In the genomic region with DNA sequence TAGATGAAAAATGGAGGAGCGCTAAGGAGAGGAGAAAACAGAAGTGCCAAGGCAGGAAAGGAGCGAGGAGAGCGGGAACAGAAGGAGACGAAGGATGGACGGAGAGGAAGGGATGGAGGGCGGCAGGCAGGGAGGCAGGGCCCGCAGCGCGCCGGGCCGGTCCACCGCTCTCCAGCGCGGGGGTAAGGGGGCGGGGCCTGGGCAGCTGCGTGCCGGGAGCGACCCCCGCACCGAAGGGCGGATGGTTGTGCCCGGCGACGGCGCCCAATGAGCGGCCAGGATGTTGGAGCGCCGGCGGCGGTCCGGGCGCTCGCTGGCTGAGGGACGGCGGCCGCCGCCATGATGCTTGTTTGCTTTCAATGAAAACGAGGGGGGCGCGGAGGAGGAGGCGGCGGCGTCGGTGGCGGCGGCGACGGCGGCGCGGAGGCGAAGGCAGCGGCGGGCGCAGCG, we compare ENCODE assay signal across 1 cellular context.
TF ChIP-seq lines count a peak whose summit lies in the region.

A gene (plus strand): TSS at position 320 of the 450 bp plus-strand sequence. CDS start 34,898 bp downstream, outside the sequence.

TF ChIP-seq in GM12878, 131 proteins besides CTCF, POLR2A, EP300 and RAD21 (continued from another document and continues in another):
- TF ChIP-seq, protein P1, sequence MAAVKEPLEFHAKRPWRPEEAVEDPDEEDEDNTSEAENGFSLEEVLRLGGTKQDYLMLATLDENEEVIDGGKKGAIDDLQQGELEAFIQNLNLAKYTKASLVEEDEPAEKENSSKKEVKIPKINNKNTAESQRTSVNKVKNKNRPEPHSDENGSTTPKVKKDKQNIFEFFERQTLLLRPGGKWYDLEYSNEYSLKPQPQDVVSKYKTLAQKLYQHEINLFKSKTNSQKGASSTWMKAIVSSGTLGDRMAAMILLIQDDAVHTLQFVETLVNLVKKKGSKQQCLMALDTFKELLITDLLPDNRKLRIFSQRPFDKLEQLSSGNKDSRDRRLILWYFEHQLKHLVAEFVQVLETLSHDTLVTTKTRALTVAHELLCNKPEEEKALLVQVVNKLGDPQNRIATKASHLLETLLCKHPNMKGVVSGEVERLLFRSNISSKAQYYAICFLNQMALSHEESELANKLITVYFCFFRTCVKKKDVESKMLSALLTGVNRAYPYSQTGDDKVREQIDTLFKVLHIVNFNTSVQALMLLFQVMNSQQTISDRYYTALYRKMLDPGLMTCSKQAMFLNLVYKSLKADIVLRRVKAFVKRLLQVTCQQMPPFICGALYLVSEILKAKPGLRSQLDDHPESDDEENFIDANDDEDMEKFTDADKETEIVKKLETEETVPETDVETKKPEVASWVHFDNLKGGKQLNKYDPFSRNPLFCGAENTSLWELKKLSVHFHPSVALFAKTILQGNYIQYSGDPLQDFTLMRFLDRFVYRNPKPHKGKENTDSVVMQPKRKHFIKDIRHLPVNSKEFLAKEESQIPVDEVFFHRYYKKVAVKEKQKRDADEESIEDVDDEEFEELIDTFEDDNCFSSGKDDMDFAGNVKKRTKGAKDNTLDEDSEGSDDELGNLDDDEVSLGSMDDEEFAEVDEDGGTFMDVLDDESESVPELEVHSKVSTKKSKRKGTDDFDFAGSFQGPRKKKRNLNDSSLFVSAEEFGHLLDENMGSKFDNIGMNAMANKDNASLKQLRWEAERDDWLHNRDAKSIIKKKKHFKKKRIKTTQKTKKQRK (IDR thresholded peaks at IDR 0.05; ENCODE audit: low read depth, low read length), result no peak
- no peak for TF ChIP-seq PAX5 (IDR thresholded peaks at IDR 0.05; ENCODE audit: borderline replicate concordance, low read depth, low read length)
- TF ChIP-seq POLR2AphosphoS2 (IDR thresholded peaks at IDR 0.05; ENCODE audit: low read depth, low read length), result peak; percentile 62; the same call in 1 of the 2 replicates
- no peak for TF ChIP-seq EED (IDR thresholded peaks at IDR 0.05; ENCODE audit: low read depth)
- no peak for TF ChIP-seq RUNX3 (IDR thresholded peaks at IDR 0.05; ENCODE audit: low read length)
- peak; percentile 98; the same call in 1 of the 2 replicates for TF ChIP-seq ZNF207 (IDR thresholded peaks at IDR 0.05; ENCODE audit: borderline replicate concordance)
- TF ChIP-seq BMI1 (IDR thresholded peaks at IDR 0.05; ENCODE audit: borderline replicate concordance), result no peak
- peak; percentile 99 for TF ChIP-seq SP1 (IDR thresholded peaks at IDR 0.05; ENCODE audit: low read depth, low read length)
- TF ChIP-seq, protein P2, sequence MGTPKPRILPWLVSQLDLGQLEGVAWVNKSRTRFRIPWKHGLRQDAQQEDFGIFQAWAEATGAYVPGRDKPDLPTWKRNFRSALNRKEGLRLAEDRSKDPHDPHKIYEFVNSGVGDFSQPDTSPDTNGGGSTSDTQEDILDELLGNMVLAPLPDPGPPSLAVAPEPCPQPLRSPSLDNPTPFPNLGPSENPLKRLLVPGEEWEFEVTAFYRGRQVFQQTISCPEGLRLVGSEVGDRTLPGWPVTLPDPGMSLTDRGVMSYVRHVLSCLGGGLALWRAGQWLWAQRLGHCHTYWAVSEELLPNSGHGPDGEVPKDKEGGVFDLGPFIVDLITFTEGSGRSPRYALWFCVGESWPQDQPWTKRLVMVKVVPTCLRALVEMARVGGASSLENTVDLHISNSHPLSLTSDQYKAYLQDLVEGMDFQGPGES (IDR thresholded peaks at IDR 0.05), result peak; percentile 84
- TF ChIP-seq RFX5 (IDR thresholded peaks at IDR 0.05; ENCODE audit: low read depth, low read length), result no peak; the same call in 1 of the 2 replicates
- TF ChIP-seq, protein P3, sequence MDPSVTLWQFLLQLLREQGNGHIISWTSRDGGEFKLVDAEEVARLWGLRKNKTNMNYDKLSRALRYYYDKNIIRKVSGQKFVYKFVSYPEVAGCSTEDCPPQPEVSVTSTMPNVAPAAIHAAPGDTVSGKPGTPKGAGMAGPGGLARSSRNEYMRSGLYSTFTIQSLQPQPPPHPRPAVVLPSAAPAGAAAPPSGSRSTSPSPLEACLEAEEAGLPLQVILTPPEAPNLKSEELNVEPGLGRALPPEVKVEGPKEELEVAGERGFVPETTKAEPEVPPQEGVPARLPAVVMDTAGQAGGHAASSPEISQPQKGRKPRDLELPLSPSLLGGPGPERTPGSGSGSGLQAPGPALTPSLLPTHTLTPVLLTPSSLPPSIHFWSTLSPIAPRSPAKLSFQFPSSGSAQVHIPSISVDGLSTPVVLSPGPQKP (IDR thresholded peaks at IDR 0.05; ENCODE audit: low read depth, low read length), result 0 out of 2 replicates have a peak, but pooled peaks have one; percentile 40
- TF ChIP-seq JUND (IDR thresholded peaks at IDR 0.05; ENCODE audit: low read depth, low read length), result peak; percentile 100
- 0 out of 2 replicates have a peak, but pooled peaks have one; percentile 27 for TF ChIP-seq ZNF24 (IDR thresholded peaks at IDR 0.05)
- TF ChIP-seq SRF (IDR thresholded peaks at IDR 0.05; ENCODE audit: low read depth in 2 of 2, low read length in 2 of 2), result no peak
- no peak for TF ChIP-seq BCL11A (IDR thresholded peaks at IDR 0.05; ENCODE audit: low read depth, low read length)
- no peak for TF ChIP-seq NR2F1 (conservative IDR thresholded peaks at IDR 0.05)
- no peak for TF ChIP-seq PML (IDR thresholded peaks at IDR 0.05; ENCODE audit: low read length)
- TF ChIP-seq, protein P4, sequence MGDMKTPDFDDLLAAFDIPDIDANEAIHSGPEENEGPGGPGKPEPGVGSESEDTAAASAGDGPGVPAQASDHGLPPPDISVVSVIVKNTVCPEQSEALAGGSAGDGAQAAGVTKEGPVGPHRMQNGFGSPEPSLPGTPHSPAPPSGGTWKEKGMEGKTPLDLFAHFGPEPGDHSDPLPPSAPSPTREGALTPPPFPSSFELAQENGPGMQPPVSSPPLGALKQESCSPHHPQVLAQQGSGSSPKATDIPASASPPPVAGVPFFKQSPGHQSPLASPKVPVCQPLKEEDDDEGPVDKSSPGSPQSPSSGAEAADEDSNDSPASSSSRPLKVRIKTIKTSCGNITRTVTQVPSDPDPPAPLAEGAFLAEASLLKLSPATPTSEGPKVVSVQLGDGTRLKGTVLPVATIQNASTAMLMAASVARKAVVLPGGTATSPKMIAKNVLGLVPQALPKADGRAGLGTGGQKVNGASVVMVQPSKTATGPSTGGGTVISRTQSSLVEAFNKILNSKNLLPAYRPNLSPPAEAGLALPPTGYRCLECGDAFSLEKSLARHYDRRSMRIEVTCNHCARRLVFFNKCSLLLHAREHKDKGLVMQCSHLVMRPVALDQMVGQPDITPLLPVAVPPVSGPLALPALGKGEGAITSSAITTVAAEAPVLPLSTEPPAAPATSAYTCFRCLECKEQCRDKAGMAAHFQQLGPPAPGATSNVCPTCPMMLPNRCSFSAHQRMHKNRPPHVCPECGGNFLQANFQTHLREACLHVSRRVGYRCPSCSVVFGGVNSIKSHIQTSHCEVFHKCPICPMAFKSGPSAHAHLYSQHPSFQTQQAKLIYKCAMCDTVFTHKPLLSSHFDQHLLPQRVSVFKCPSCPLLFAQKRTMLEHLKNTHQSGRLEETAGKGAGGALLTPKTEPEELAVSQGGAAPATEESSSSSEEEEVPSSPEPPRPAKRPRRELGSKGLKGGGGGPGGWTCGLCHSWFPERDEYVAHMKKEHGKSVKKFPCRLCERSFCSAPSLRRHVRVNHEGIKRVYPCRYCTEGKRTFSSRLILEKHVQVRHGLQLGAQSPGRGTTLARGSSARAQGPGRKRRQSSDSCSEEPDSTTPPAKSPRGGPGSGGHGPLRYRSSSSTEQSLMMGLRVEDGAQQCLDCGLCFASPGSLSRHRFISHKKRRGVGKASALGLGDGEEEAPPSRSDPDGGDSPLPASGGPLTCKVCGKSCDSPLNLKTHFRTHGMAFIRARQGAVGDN (IDR thresholded peaks at IDR 0.05), result 0 out of 2 replicates have a peak, but pooled peaks have one; percentile 17
- no peak for TF ChIP-seq DPF2 (IDR thresholded peaks at IDR 0.05)
- TF ChIP-seq, protein P5, sequence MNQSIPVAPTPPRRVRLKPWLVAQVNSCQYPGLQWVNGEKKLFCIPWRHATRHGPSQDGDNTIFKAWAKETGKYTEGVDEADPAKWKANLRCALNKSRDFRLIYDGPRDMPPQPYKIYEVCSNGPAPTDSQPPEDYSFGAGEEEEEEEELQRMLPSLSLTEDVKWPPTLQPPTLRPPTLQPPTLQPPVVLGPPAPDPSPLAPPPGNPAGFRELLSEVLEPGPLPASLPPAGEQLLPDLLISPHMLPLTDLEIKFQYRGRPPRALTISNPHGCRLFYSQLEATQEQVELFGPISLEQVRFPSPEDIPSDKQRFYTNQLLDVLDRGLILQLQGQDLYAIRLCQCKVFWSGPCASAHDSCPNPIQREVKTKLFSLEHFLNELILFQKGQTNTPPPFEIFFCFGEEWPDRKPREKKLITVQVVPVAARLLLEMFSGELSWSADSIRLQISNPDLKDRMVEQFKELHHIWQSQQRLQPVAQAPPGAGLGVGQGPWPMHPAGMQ (IDR thresholded peaks at IDR 0.05; ENCODE audit: borderline replicate concordance), result no peak
- no peak; the same call in 1 of the 2 replicates for TF ChIP-seq IKZF1 (conservative IDR thresholded peaks at IDR 0.05)
- no peak for TF ChIP-seq ZNF217 (IDR thresholded peaks at IDR 0.05)
- TF ChIP-seq RBBP5 (conservative IDR thresholded peaks at IDR 0.05), result no peak
- TF ChIP-seq ETV6 (conservative IDR thresholded peaks at IDR 0.05 in 1 of 2, IDR thresholded peaks at IDR 0.05 in 1 of 2; ENCODE audit: borderline replicate concordance in 1 of 2, low read depth in 1 of 2), result no peak
- TF ChIP-seq, protein P6, sequence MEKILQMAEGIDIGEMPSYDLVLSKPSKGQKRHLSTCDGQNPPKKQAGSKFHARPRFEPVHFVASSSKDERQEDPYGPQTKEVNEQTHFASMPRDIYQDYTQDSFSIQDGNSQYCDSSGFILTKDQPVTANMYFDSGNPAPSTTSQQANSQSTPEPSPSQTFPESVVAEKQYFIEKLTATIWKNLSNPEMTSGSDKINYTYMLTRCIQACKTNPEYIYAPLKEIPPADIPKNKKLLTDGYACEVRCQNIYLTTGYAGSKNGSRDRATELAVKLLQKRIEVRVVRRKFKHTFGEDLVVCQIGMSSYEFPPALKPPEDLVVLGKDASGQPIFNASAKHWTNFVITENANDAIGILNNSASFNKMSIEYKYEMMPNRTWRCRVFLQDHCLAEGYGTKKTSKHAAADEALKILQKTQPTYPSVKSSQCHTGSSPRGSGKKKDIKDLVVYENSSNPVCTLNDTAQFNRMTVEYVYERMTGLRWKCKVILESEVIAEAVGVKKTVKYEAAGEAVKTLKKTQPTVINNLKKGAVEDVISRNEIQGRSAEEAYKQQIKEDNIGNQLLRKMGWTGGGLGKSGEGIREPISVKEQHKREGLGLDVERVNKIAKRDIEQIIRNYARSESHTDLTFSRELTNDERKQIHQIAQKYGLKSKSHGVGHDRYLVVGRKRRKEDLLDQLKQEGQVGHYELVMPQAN (conservative IDR thresholded peaks at IDR 0.05), result no peak
- peak; percentile 61; the same call in 1 of the 2 replicates for TF ChIP-seq POLR2AphosphoS5 (IDR thresholded peaks at IDR 0.05; ENCODE audit: low read length)
- TF ChIP-seq, protein P7, sequence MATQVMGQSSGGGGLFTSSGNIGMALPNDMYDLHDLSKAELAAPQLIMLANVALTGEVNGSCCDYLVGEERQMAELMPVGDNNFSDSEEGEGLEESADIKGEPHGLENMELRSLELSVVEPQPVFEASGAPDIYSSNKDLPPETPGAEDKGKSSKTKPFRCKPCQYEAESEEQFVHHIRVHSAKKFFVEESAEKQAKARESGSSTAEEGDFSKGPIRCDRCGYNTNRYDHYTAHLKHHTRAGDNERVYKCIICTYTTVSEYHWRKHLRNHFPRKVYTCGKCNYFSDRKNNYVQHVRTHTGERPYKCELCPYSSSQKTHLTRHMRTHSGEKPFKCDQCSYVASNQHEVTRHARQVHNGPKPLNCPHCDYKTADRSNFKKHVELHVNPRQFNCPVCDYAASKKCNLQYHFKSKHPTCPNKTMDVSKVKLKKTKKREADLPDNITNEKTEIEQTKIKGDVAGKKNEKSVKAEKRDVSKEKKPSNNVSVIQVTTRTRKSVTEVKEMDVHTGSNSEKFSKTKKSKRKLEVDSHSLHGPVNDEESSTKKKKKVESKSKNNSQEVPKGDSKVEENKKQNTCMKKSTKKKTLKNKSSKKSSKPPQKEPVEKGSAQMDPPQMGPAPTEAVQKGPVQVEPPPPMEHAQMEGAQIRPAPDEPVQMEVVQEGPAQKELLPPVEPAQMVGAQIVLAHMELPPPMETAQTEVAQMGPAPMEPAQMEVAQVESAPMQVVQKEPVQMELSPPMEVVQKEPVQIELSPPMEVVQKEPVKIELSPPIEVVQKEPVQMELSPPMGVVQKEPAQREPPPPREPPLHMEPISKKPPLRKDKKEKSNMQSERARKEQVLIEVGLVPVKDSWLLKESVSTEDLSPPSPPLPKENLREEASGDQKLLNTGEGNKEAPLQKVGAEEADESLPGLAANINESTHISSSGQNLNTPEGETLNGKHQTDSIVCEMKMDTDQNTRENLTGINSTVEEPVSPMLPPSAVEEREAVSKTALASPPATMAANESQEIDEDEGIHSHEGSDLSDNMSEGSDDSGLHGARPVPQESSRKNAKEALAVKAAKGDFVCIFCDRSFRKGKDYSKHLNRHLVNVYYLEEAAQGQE (IDR thresholded peaks at IDR 0.05; ENCODE audit: low read depth, low read length), result no peak
- 0 out of 2 replicates have a peak, but pooled peaks have one; percentile 29 for TF ChIP-seq RCOR1 (conservative IDR thresholded peaks at IDR 0.05; ENCODE audit: low read depth, low read length)
- TF ChIP-seq, protein P8, sequence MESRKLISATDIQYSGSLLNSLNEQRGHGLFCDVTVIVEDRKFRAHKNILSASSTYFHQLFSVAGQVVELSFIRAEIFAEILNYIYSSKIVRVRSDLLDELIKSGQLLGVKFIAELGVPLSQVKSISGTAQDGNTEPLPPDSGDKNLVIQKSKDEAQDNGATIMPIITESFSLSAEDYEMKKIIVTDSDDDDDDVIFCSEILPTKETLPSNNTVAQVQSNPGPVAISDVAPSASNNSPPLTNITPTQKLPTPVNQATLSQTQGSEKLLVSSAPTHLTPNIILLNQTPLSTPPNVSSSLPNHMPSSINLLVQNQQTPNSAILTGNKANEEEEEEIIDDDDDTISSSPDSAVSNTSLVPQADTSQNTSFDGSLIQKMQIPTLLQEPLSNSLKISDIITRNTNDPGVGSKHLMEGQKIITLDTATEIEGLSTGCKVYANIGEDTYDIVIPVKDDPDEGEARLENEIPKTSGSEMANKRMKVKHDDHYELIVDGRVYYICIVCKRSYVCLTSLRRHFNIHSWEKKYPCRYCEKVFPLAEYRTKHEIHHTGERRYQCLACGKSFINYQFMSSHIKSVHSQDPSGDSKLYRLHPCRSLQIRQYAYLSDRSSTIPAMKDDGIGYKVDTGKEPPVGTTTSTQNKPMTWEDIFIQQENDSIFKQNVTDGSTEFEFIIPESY (IDR thresholded peaks at IDR 0.05), result 0 out of 2 replicates have a peak, but pooled peaks have one; percentile 6
- TF ChIP-seq, protein P9, sequence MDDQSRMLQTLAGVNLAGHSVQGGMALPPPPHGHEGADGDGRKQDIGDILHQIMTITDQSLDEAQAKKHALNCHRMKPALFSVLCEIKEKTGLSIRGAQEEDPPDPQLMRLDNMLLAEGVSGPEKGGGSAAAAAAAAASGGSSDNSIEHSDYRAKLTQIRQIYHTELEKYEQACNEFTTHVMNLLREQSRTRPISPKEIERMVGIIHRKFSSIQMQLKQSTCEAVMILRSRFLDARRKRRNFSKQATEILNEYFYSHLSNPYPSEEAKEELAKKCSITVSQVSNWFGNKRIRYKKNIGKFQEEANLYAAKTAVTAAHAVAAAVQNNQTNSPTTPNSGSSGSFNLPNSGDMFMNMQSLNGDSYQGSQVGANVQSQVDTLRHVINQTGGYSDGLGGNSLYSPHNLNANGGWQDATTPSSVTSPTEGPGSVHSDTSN (IDR thresholded peaks at IDR 0.05; ENCODE audit: insufficient replicate concordance, low read depth, low read length), result no peak
- peak; percentile 89 for TF ChIP-seq ATF7 (IDR thresholded peaks at IDR 0.05; ENCODE audit: low read depth)
- TF ChIP-seq SUPT20H (IDR thresholded peaks at IDR 0.05; ENCODE audit: borderline replicate concordance, control insufficient read depth, low read depth, low read length), result no peak
- TF ChIP-seq, protein P10, sequence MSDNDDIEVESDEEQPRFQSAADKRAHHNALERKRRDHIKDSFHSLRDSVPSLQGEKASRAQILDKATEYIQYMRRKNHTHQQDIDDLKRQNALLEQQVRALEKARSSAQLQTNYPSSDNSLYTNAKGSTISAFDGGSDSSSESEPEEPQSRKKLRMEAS (IDR thresholded peaks at IDR 0.05; ENCODE audit: low read depth, low read length), result peak; percentile 81
- TF ChIP-seq SREBF1 (IDR thresholded peaks at IDR 0.05; ENCODE audit: low read length), result peak; percentile 98
